9 cellular contexts compared by ENCODE assay signal in the genomic region with DNA sequence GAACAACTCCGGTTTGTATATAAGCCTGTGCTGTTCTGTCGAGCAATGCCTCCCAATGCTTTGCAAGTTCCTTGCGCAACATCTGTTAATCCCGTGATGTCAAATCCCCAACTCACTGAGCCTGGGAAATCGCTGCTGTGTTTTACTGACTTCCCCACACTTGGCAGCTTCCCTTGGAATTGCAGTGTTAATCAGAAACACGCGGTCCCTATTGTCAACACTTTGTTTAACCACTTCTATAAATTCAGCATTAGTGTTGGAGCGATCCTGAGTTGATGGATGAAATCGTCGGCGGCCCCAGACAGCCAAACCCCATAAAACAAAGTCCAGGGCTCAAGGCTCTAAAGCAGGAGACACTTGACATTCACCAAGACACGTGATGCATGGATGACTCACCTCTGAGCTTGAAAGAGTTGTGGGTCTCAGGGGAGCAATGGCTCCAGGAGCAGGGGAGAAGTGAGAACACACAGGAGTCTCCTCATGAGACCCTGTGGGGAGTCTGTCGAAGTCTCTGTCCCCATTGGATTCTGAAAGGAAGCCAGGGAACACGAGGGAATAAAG.
DNase-seq lines count a peak whose midpoint lies in the region; ATAC-seq and TF ChIP-seq lines count a peak whose summit lies in the region.
"Had no signal": no experiment of that assay in that cellular context is flagged by ENCODE, and none has a peak within 500 bp of the region (broad histone marks: within the 10 kb centered on the region; RNA-seq: fewer than 3 reads in every experiment).

No MANE protein-coding gene starts in this region.

- H3K27ac ChIP-seq in RWPE2 (ENCODE audit: poor library complexity, severe bottlenecking): peak overlapping the region; percentile 28

- peak; percentile 74 for DNase-seq in ELF-1 (ENCODE audit: low read depth, low spot score)
- no peak for DNase-seq in RWPE2 (ENCODE audit: low spot score)
- peak; percentile 31 for DNase-seq in foreskin melanocyte
- DNase-seq in sciatic nerve (ENCODE audit: low spot score): peak; percentile 75
- no peak for DNase-seq in C1 segment of cervical spinal cord (lab: John Stamatoyannopoulos, UW)
- DNase-seq in activated T-cell treated with anti-CD3 and anti-CD28 coated beads for 4 hours: no peak
- DNase-seq: activated B cell treated with CpG ODN at 0.5 μM for 24 hours had no signal

- H3K9me3 ChIP-seq in RWPE2 (ENCODE audit: severe bottlenecking): no peaks in the 10 kb centered on the region

- peak; percentile 54 for ATAC-seq in RWPE2 (ENCODE audit: low read depth)
- ATAC-seq in sciatic nerve: peak; percentile 80
- no peak for ATAC-seq in HG03159 (IDR thresholded peaks at IDR 0.05; ENCODE audit: unreplicated experiment)
- ATAC-seq in GM21423 (IDR thresholded peaks at IDR 0.05; ENCODE audit: unreplicated experiment): no peak

- intact Hi-C loops in sciatic nerve (cut with DNase I): no loop called here

- no peak overlapping the region for H3K4me3 ChIP-seq in RWPE2 (ENCODE audit: severe bottlenecking)

- H3K4me1 ChIP-seq in RWPE2 (ENCODE audit: insufficient read depth, poor library complexity, severe bottlenecking): peaks cover 10% of the 10 kb centered on the region

- H3K27me3 ChIP-seq in RWPE2 (ENCODE audit: insufficient read depth, poor library complexity, severe bottlenecking): no peaks in the 10 kb centered on the region

- TF ChIP-seq CTCF in RWPE2 (IDR thresholded peaks at IDR 0.05; ENCODE audit: poor library complexity, severe bottlenecking): no peak

- no peaks in the 10 kb centered on the region for H3K36me3 ChIP-seq in RWPE2 (ENCODE audit: low read depth)

Comparison
In these comparisons a context has a peak if more than half of its experiments do, and no peak if none do; other contexts are left out.
1. DNase-seq: peak in ELF-1 (single experiment), foreskin melanocyte (single experiment) and sciatic nerve (single experiment); none in RWPE2 (single experiment), C1 segment of cervical spinal cord (0 of 14) and activated T-cell treated with anti-CD3 and anti-CD28 coated beads for 4 hours (single experiment).
2. ATAC-seq: peak in RWPE2 (single experiment) and sciatic nerve (single experiment); none in HG03159 (single experiment) and GM21423 (single experiment).